In the genomic region with DNA sequence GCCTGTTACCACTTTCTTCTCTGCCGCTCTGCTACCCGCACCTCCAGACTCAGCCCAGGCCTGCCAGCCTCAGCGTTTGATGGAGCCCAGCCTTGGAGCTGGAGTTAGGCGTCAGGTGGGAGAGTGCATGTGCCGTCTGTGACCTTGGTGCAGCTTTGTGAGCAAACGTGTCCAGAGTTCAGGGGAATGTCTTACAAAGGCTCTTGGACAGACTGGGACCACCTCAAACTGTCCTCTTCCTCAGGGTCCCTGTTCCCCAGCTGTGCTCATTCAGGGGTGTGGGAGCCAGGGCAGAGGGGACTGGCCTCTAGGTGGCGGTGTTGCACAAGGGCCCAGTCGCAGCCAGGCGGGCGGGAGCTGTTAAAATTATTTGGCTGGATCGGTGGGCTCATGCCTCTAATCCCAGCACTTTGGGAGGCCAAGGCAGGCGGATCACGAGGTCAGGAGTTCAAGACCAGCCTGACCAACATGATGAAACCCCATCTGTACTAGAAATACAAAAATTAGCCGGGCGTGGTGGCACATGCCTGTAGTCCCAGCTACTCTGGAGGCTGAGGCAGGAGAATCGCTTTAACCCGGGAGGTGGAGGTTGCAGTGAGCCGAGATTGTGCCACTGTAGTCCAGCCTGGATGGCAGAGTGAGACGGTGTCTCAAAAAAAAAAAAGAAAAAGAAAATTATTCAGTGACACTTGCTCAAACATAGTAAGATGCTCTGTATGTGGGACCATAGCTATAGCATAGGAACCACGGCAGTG, we compare ENCODE assay signal across 8 cellular contexts.
DNase-seq lines count a peak whose midpoint lies in the region; ATAC-seq and TF ChIP-seq lines count a peak whose summit lies in the region.

No MANE protein-coding gene starts in this region.

- H3K9me3 ChIP-seq in DOHH2 (ENCODE audit: control insufficient read depth, insufficient read depth, low read length) (no peaks in the 10 kb centered on the region), liver (ENCODE audit: control insufficient read depth in 4 of 4, low read length in 3 of 4) (no peaks in the 10 kb centered on the region)

- H3K4me3 ChIP-seq in DOHH2 (ENCODE audit: low read length) (no peak overlapping the region), brain microvascular endothelial cell (ENCODE audit: low read depth, low read length) (no peak overlapping the region), liver (ENCODE audit: low read depth in 1 of 3, low read length in 3 of 3) (no peak overlapping the region)

- peak; percentile 17 for DNase-seq in KBM-7
- peak; percentile 7 for DNase-seq in brain microvascular endothelial cell
- no peak for DNase-seq in GM19240 (ENCODE audit: insufficient read length, low spot score)
- no peak for DNase-seq in G401 (ENCODE audit: low spot score)

- TF ChIP-seq RAD21 in liver (IDR thresholded peaks at IDR 0.05), result peak; percentile 87 to 96

- H3K36me3 ChIP-seq in DOHH2 (ENCODE audit: control insufficient read depth, low read length), result no peaks in the 10 kb centered on the region
- H3K36me3 ChIP-seq in brain microvascular endothelial cell (replicated peaks), result no peaks in the 10 kb centered on the region
- H3K36me3 ChIP-seq in liver (ENCODE audit: control insufficient read depth in 4 of 4, insufficient read depth in 3 of 4, low read depth in 1 of 4, low read length in 3 of 4), result no peaks in the 10 kb centered on the region

- no peaks in the 10 kb centered on the region for H3K79me2 ChIP-seq in DOHH2 (ENCODE audit: control insufficient read depth, low read length)

- no peaks in the 10 kb centered on the region for H4K20me1 ChIP-seq in DOHH2 (ENCODE audit: control insufficient read depth, insufficient read depth, low read depth, low read length)

- H3K4me1 ChIP-seq in DOHH2 (ENCODE audit: control insufficient read depth, low read length) (no peaks in the 10 kb centered on the region), liver (ENCODE audit: control insufficient read depth in 4 of 4, insufficient read depth in 4 of 4, low read length in 3 of 4) (no peaks in the 10 kb centered on the region)

- in situ Hi-C loops in KBM-7 (cut with MboI; ENCODE audit: low pct_unique_long_range_greater_than_20kb, low sequenced_read_pairs) (no loop called here), brain microvascular endothelial cell (cut with HindIII; ENCODE audit: low pct_ligation_motif_present, low sequenced_read_pairs) (no loop called here), G401 (cut with HindIII; ENCODE audit: low sequenced_read_pairs) (no loop called here)

- no peak overlapping the region for H3K4me2 ChIP-seq in DOHH2 (ENCODE audit: low read length)

- H3K9me2 ChIP-seq in DOHH2 (replicated peaks; ENCODE audit: control insufficient read depth, low read length), result no peaks in the 10 kb centered on the region

- TF ChIP-seq CTCF in DOHH2 (IDR thresholded peaks at IDR 0.05; ENCODE audit: low read depth, low read length, poor library complexity, severe bottlenecking), result peak; percentile 93
- TF ChIP-seq CTCF in brain microvascular endothelial cell (IDR thresholded peaks at IDR 0.05; ENCODE audit: low read depth, low read length, missing control alignments), result peak; percentile 87
- TF ChIP-seq CTCF in liver (IDR thresholded peaks at IDR 0.05; ENCODE audit: low read depth, low read length, missing input control), result peak; percentile 78

- ATAC-seq in GM21619 (IDR thresholded peaks at IDR 0.05; ENCODE audit: unreplicated experiment) (no peak), GM19035 (IDR thresholded peaks at IDR 0.05; ENCODE audit: unreplicated experiment) (no peak)

- H3K27me3 ChIP-seq in DOHH2 (ENCODE audit: control insufficient read depth, low read length) (no peaks in the 10 kb centered on the region), brain microvascular endothelial cell (replicated peaks) (no peaks in the 10 kb centered on the region), liver (ENCODE audit: control insufficient read depth in 4 of 4, insufficient read depth in 4 of 4, low read length in 3 of 4) (no peaks in the 10 kb centered on the region)

- H3K27ac ChIP-seq in DOHH2 (ENCODE audit: low read depth, low read length) (no peak overlapping the region), brain microvascular endothelial cell (no peak overlapping the region), liver (ENCODE audit: low read depth in 1 of 2, low read length in 2 of 2) (no peak overlapping the region)

- 58% methylated on average over 20 of the region's 20 CpGs for WGBS in liver

- H3K9ac ChIP-seq in liver (ENCODE audit: low read depth in 1 of 2, low read length in 2 of 2), result no peak overlapping the region

- no peaks in the 10 kb centered on the region for H3F3A ChIP-seq in DOHH2 (ENCODE audit: control insufficient read depth, insufficient read depth)

TF ChIP-seq in liver, 16 proteins besides CTCF, POLR2A, EP300 and RAD21:
- TF ChIP-seq, protein P1, sequence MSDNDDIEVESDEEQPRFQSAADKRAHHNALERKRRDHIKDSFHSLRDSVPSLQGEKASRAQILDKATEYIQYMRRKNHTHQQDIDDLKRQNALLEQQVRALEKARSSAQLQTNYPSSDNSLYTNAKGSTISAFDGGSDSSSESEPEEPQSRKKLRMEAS (IDR thresholded peaks at IDR 0.05), result no peak
- no peak for TF ChIP-seq EGR1 (IDR thresholded peaks at IDR 0.05; ENCODE audit: low read depth in 2 of 2)
- TF ChIP-seq HNF4A (conservative IDR thresholded peaks at IDR 0.05), result no peak
- TF ChIP-seq HNF4G (IDR thresholded peaks at IDR 0.05), result no peak
- no peak for TF ChIP-seq FOXA2 (IDR thresholded peaks at IDR 0.05)

Comparison
In these comparisons a context has a peak if more than half of its experiments do, and no peak if none do; other contexts are left out.
1. DNase-seq: peak in KBM-7 (single experiment) and brain microvascular endothelial cell (single experiment); none in GM19240 (single experiment) and G401 (single experiment).
2. Peak in every context shown above with its lines, with median percentiles within 50 percentile points of each other: CTCF ChIP-seq.